In the genomic region with DNA sequence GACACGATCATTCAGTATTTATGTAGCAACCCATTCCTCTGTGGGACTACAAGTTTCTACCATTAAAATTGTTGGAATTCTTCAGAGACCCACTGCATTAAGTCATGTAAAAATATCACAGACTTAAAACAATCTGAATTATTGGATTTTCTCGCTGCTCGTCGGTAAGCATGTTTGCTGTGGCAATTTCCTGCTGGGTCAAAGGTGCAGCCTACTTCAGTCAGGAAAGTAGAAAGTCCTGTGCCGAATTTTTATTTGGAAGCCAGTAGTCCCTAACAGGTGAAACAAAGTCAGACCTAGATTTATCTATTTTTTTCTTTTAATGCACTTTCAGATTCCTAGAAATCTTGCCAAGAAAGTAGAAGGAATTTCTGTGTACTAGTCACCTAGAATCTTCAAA, we compare ENCODE assay signal across 9 cellular contexts. TPM values are rescaled to one million over a fixed set of nuclear protein-coding genes. Genes with fewer than 3 reads are reported as not detected.
"Had no signal": no experiment of that assay in that cellular context is flagged by ENCODE, and none has a peak within 500 bp of the region (broad histone marks: within the 10 kb centered on the region; RNA-seq: fewer than 3 reads in every experiment).

No MANE protein-coding gene starts in this region.

- H3K4me2 ChIP-seq: GM23338 had no signal

- H3K4me3 Mint-ChIP-seq: GM23338, HFFc6, IgD-negative memory B cell had no signal

- H3K36me3 Mint-ChIP-seq: IgD-negative memory B cell had no signal

- H3K9me3 Mint-ChIP-seq: GM23338, H9, HFFc6, IgD-negative memory B cell had no signal

- DNase-seq: H9, HCEC 1CT, HFFc6, KBM-7 had no signal

- FAIRE-seq: H54, HTR-8/SVneo had no signal

- H2AFZ ChIP-seq: GM23338 had no signal

- H3K4me3 ChIP-seq: GM23338 had no signal

- H3K27ac Mint-ChIP-seq: GM23338, H9, HFFc6, IgD-negative memory B cell had no signal

RNA-seq across cellular contexts. Expression of gene CUX2, which starts 3.2 kb away (rescaled TPM):
- total RNA-seq: HFFc6, HT-29 had no signal
- polyA plus RNA-seq: IgD-negative memory B cell had no signal
